16 cellular contexts compared by ENCODE assay signal in genomic region chr12:79191391-79191790, GRCh38.
A peak's percentile ranks its signal among the peaks of the same experiment; 100 is the strongest.
DNase-seq lines count a peak whose midpoint lies in the region; ATAC-seq and TF ChIP-seq lines count a peak whose summit lies in the region.
"Had no signal": no experiment of that assay in that cellular context is flagged by ENCODE, and none has a peak within 500 bp of the region (broad histone marks: within the 10 kb centered on the region; RNA-seq: fewer than 3 reads in every experiment).

No MANE protein-coding gene starts in this region.

- H3K9me3 Mint-ChIP-seq in naive B cell: no peaks in the 10 kb centered on the region
- H3K9me3 Mint-ChIP-seq in endothelial cell (ENCODE audit: unreplicated experiment): no peaks in the 10 kb centered on the region
- H3K9me3 Mint-ChIP-seq: HFFc6 had no signal

- H3K4me1 Mint-ChIP-seq in naive B cell: peaks cover 0 to 12% (median 5%) of the 10 kb centered on the region in 3 donors
- H3K4me1 Mint-ChIP-seq in endothelial cell (ENCODE audit: unreplicated experiment): peaks cover 7% of the 10 kb centered on the region

- no peaks in the 10 kb centered on the region for H3K36me3 Mint-ChIP-seq in naive B cell
- H3K36me3 Mint-ChIP-seq in endothelial cell (ENCODE audit: low read depth, unreplicated experiment): no peaks in the 10 kb centered on the region

- peak; percentile 52 for ATAC-seq in GM18517 (IDR thresholded peaks at IDR 0.05; ENCODE audit: unreplicated experiment)
- ATAC-seq in GM19395 (IDR thresholded peaks at IDR 0.05; ENCODE audit: unreplicated experiment): peak; percentile 54
- ATAC-seq in naive B cell (ENCODE audit: low read depth in 2 of 2): peak; percentile 32 to 56
- no peak for ATAC-seq in HG03039 (IDR thresholded peaks at IDR 0.05; ENCODE audit: unreplicated experiment)
- ATAC-seq: Right ventricle myocardium inferior had no signal

- H3K27me3 Mint-ChIP-seq in naive B cell (no peaks in the 10 kb centered on the region), endothelial cell (ENCODE audit: unreplicated experiment) (no peaks in the 10 kb centered on the region)

- H3K4me3 Mint-ChIP-seq in naive B cell (no peak overlapping the region), endothelial cell (ENCODE audit: unreplicated experiment) (no peak overlapping the region)
- H3K4me3 Mint-ChIP-seq: HFFc6 had no signal

- TF ChIP-seq CTCF in endothelial cell (IDR thresholded peaks at IDR 0.05; ENCODE audit: unreplicated experiment): no peak

- DNase-seq in Kasumi-1 (lab: John Stamatoyannopoulos, UW) (peak; percentile 6 to 16), naive B cell (no peak), endothelial cell (ENCODE audit: low spot score) (no peak), GF-D8 (lab: John Stamatoyannopoulos, UW) (no peak)
- DNase-seq: COR-L47, HFFc6, NCI-H1436, NCI-H2081 treated with DMSO at 0.1 percent for 48 hours, NCI-H510A, NCI-H82, Peyer's patch, T-helper 1 cell had no signal

- H3K27ac Mint-ChIP-seq in naive B cell (no peak overlapping the region), endothelial cell (ENCODE audit: unreplicated experiment) (no peak overlapping the region)
- H3K27ac Mint-ChIP-seq: HFFc6 had no signal

Comparison
In these comparisons a context has a peak if more than half of its experiments do, and no peak if none do; other contexts are left out.
1. DNase-seq: peak in Kasumi-1 (2 of 2); none in naive B cell (single experiment), endothelial cell (single experiment) and GF-D8 (single experiment).